In the genomic region with DNA sequence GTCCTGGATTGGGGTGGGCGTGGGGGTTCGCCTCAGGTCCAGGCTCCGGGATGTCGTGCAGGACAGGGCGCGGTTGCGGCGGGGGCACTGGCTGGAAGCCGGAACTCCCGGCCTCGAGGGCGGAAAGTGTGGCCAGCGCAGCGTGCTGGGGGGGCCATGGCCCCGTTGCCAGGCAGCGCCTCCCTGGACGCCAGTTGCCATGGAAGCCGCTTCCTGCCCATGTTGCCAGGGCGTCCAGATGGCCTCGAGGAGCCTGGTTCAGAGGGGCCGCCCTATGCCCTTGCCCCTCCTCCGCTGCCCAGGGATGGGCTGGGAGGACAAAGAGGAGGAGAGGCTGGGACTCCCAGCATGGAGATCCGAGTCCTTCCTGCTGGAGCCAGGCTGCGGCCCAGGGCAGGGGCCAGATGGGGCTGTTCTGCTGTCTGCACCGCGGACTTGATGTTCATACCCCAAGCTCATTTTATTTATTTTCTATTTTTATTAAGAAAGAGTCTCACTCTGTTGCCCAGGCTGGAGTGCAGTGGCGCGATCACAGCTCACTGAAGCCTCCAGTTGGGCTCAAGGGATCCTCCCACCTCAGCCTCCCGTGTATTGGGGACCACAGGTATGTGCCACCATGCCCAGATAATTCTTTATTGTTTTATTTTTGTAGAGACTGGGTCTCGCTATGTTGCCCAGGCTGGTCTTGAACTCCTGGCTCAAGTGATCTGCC, we compare ENCODE assay signal across 9 cellular contexts. TPM values are rescaled to one million over a fixed set of nuclear protein-coding genes. Genes with fewer than 3 reads are reported as not detected.
DNase-seq lines count a peak whose midpoint lies in the region; ATAC-seq lines count a peak whose summit lies in the region.
"Had no signal": no experiment of that assay in that cellular context is flagged by ENCODE, and none has a peak within 500 bp of the region (broad histone marks: within the 10 kb centered on the region; RNA-seq: fewer than 3 reads in every experiment).

No MANE protein-coding gene starts in this region.

- no peak overlapping the region for H3K4me3 Mint-ChIP-seq in activated CD4-positive, alpha-beta memory T cell treated with anti-CD3 and anti-CD28 coated beads, Interleukin-2, amount 10 ng/mL, durations not matched to agents 7 days and 5 days

- peak overlapping the region; percentile 67 for H3K4me3 ChIP-seq in BLaER1
- H3K4me3 ChIP-seq: GM12878 had no signal

- peak; percentile 95 for DNase-seq in NCI-H1092 (lab: John Stamatoyannopoulos, UW)
- DNase-seq in activated CD4-positive, alpha-beta memory T cell treated with anti-CD3 and anti-CD28 coated beads, Interleukin-2, amount 10 ng/mL, durations not matched to agents 7 days and 5 days: peak; percentile 54
- peak; percentile 45 for DNase-seq in iPS-NIHi11 (ENCODE audit: low spot score)
- no peak for DNase-seq in stimulated activated naive CD4-positive, alpha-beta T cell treated with Interleukin-2 at 50 U/mL for 16 hours (lab: John Stamatoyannopoulos, UW)

- H3K27ac ChIP-seq in BLaER1: peak overlapping the region; percentile 98

- no peaks in the 10 kb centered on the region for H3K9me3 ChIP-seq in BLaER1

- no peaks in the 10 kb centered on the region for H3K9me3 Mint-ChIP-seq in activated CD4-positive, alpha-beta memory T cell treated with anti-CD3 and anti-CD28 coated beads, Interleukin-2, amount 10 ng/mL, durations not matched to agents 7 days and 5 days

- ATAC-seq in GM21367 (IDR thresholded peaks at IDR 0.05; ENCODE audit: unreplicated experiment): no peak
- no peak for ATAC-seq in GM19328 (IDR thresholded peaks at IDR 0.05; ENCODE audit: unreplicated experiment)
- ATAC-seq in HG02798 (IDR thresholded peaks at IDR 0.05; ENCODE audit: poor library complexity, unreplicated experiment): no peak

- H3K27me3 ChIP-seq in BLaER1: no peaks in the 10 kb centered on the region

- peak overlapping the region; percentile 85 for H3K9ac ChIP-seq in BLaER1

- no peaks in the 10 kb centered on the region for H3K4me1 Mint-ChIP-seq in activated CD4-positive, alpha-beta memory T cell treated with anti-CD3 and anti-CD28 coated beads, Interleukin-2, amount 10 ng/mL, durations not matched to agents 7 days and 5 days

- no peak overlapping the region for H3K27ac Mint-ChIP-seq in activated CD4-positive, alpha-beta memory T cell treated with anti-CD3 and anti-CD28 coated beads, Interleukin-2, amount 10 ng/mL, durations not matched to agents 7 days and 5 days

- H3K36me3 ChIP-seq in BLaER1: no peaks in the 10 kb centered on the region

- no peaks in the 10 kb centered on the region for H3K27me3 Mint-ChIP-seq in activated CD4-positive, alpha-beta memory T cell treated with anti-CD3 and anti-CD28 coated beads, Interleukin-2, amount 10 ng/mL, durations not matched to agents 7 days and 5 days

- no peaks in the 10 kb centered on the region for H4K20me1 ChIP-seq in BLaER1

- CTCF ChIA-PET in activated CD4-positive, alpha-beta memory T cell treated with anti-CD3 and anti-CD28 coated beads, Interleukin-2, amount 10 ng/mL, durations not matched to agents 7 days and 5 days (lab: Charles Lee): interaction anchor here (0.7 kb wide), 1 partner anchor 83 kb away, joined by 4 read pairs; no protein-coding TSS in a partner anchor

- peaks cover 98% of the 10 kb centered on the region for H3K4me1 ChIP-seq in BLaER1

- peak overlapping the region; percentile 97 for H3K4me2 ChIP-seq in BLaER1

- no peaks in the 10 kb centered on the region for H3K36me3 Mint-ChIP-seq in activated CD4-positive, alpha-beta memory T cell treated with anti-CD3 and anti-CD28 coated beads, Interleukin-2, amount 10 ng/mL, durations not matched to agents 7 days and 5 days (ENCODE audit: low read depth)

- POLR2A ChIA-PET in activated CD4-positive, alpha-beta memory T cell treated with anti-CD3 and anti-CD28 coated beads, Interleukin-2, amount 10 ng/mL, durations not matched to agents 7 days and 5 days (lab: Charles Lee): no interaction called here

RNA-seq across cellular contexts. Expression of a gene that starts 4.6 kb away (rescaled TPM):
- under 1 TPM; 0.33 to 0.76 TPM for total RNA-seq in activated CD4-positive, alpha-beta memory T cell treated with anti-CD3 and anti-CD28 coated beads, Interleukin-2, amount 10 ng/mL, durations not matched to agents 7 days and 5 days
- total RNA-seq: GM12878 had no signal

RNA-seq across cellular contexts. Expression of a gene that starts 23.9 kb away (rescaled TPM):
- 10 to 100 TPM; 44.2 to 48.3 TPM for total RNA-seq in activated CD4-positive, alpha-beta memory T cell treated with anti-CD3 and anti-CD28 coated beads, Interleukin-2, amount 10 ng/mL, durations not matched to agents 7 days and 5 days

RNA-seq across cellular contexts. Expression of a gene that starts 38.5 kb away (rescaled TPM):
- 10 to 100 TPM; 71.8 to 75.2 TPM for total RNA-seq in activated CD4-positive, alpha-beta memory T cell treated with anti-CD3 and anti-CD28 coated beads, Interleukin-2, amount 10 ng/mL, durations not matched to agents 7 days and 5 days

RNA-seq across cellular contexts. Expression of a gene that starts 39.6 kb away (rescaled TPM):
- total RNA-seq in activated CD4-positive, alpha-beta memory T cell treated with anti-CD3 and anti-CD28 coated beads, Interleukin-2, amount 10 ng/mL, durations not matched to agents 7 days and 5 days: 100 to 1,000 TPM; 176 to 181 TPM
